18 cellular contexts compared by ENCODE assay signal in genomic region chr2:135174049-135174801, GRCh38.
DNase-seq lines count a peak whose midpoint lies in the region; ATAC-seq, FAIRE-seq and TF ChIP-seq lines count a peak whose summit lies in the region.
"Had no signal": no experiment of that assay in that cellular context is flagged by ENCODE, and none has a peak within 500 bp of the region (broad histone marks: within the 10 kb centered on the region; RNA-seq: fewer than 3 reads in every experiment).

No MANE protein-coding gene starts in this region.

- BruUV-seq in K562 (replicated peaks; lab: Mats Ljungman, UMichigan): no TSS peak

- TF ChIP-seq RAD21 in K562 (CRISPR knock-in tag; conservative IDR thresholded peaks at IDR 0.05 in 1 of 2, IDR thresholded peaks at IDR 0.05 in 1 of 2): no peak

- CTCF ChIA-PET in K562 (lab: Yijun Ruan, JAX; ENCODE audit: low intra/inter-chr PET ratio): no interaction called here

- no peaks in the 10 kb centered on the region for H3K9me2 ChIP-seq in Karpas-422 (replicated peaks; ENCODE audit: insufficient read depth, low read length)

- H4K20me1 ChIP-seq in K562 (replicated peaks; ENCODE audit: control insufficient read depth, insufficient read depth, low read length) (no peaks in the 10 kb centered on the region), Karpas-422 (ENCODE audit: insufficient read depth, low read depth, low read length) (no peaks in the 10 kb centered on the region)

- H3K9me3 ChIP-seq in K562 (replicated peaks; ENCODE audit: control insufficient read depth, insufficient read depth, low read depth, low read length): no peaks in the 10 kb centered on the region; the same call in 1 of the 2 replicates
- H3K9me3 ChIP-seq in spleen: peaks cover 0 to 20% (median 10%) of the 10 kb centered on the region in 8 donors
- no peaks in the 10 kb centered on the region for H3K9me3 ChIP-seq in Karpas-422 (ENCODE audit: low read length)
- H3K9me3 ChIP-seq: SJCRH30 had no signal

- no peak overlapping the region for H3K4me2 ChIP-seq in K562 (ENCODE audit: insufficient read depth, low read length)
- H3K4me2 ChIP-seq in Karpas-422 (ENCODE audit: low read depth, low read length, poor library complexity, severe bottlenecking): no peak overlapping the region

- H3K79me2 ChIP-seq in K562 (ENCODE audit: control insufficient read depth, insufficient read depth, low read length): no peaks in the 10 kb centered on the region
- no peaks in the 10 kb centered on the region for H3K79me2 ChIP-seq in Karpas-422 (ENCODE audit: low read length)

- TF ChIP-seq CTCF in K562 (IDR thresholded peaks at IDR 0.05 in 2 of 3, conservative IDR thresholded peaks at IDR 0.05 in 1 of 3; ENCODE audit: insufficient read depth in 2 of 3, low read depth in 1 of 3, low read length in 3 of 3) (no peak), spleen (IDR thresholded peaks at IDR 0.05 in 8 of 11, conservative IDR thresholded peaks at IDR 0.05 in 3 of 11) (no peak)

- POLR2A ChIA-PET in K562 (lab: Yijun Ruan, JAX): interaction anchor here (0.7 to 2.1 kb wide), 3 partner anchors 9 to 535 kb away, joined by 3 to 8 read pairs (median 7); no protein-coding TSS in a partner anchor

- H3K9ac ChIP-seq in K562 (ENCODE audit: insufficient read depth in 1 of 2, low read depth in 2 of 2, low read length in 2 of 2) (peak overlapping the region in 1 of 2 experiments; percentile 35; a peak in 1 of 4 replicates), Karpas-422 (ENCODE audit: low read length) (no peak overlapping the region)

- H3K27me3 ChIP-seq in H7 (ENCODE audit: control insufficient read depth, insufficient read depth, low read length) (no peaks in the 10 kb centered on the region), K562 (ENCODE audit: control insufficient read depth in 2 of 2, insufficient read depth in 2 of 2, low read length in 2 of 2) (no peaks in the 10 kb centered on the region), spleen (replicated peaks in 1 of 7) (no peaks in the 10 kb centered on the region), Karpas-422 (ENCODE audit: low read length) (no peaks in the 10 kb centered on the region)
- H3K27me3 ChIP-seq: SJCRH30 had no signal

- H3K27ac ChIP-seq in K562 (ENCODE audit: extremely low read depth, low read depth, low read length) (no peak overlapping the region), spleen (no peak overlapping the region), Karpas-422 (ENCODE audit: low read length) (no peak overlapping the region)
- H3K27ac ChIP-seq: C4-2B, SJCRH30 had no signal

- no peak overlapping the region for H3K4me3 ChIP-seq in H7 (ENCODE audit: insufficient read depth, low read depth, low read length)
- H3K4me3 ChIP-seq in K562: no peak overlapping the region
- H3K4me3 ChIP-seq in spleen: no peak overlapping the region
- no peak overlapping the region for H3K4me3 ChIP-seq in Karpas-422 (ENCODE audit: low read length)
- H3K4me3 ChIP-seq: SJCRH30 had no signal

- no peak for TF ChIP-seq EP300 in K562 (IDR thresholded peaks at IDR 0.05; ENCODE audit: low read length)

- H2AFZ ChIP-seq in K562 (ENCODE audit: low read depth, low read length) (no peak overlapping the region), Karpas-422 (ENCODE audit: low read length) (no peak overlapping the region)

- peaks cover 2% of the 10 kb centered on the region for H3K9me1 ChIP-seq in K562 (ENCODE audit: control insufficient read depth, insufficient read depth, low read length)

- in situ Hi-C loops in K562 (cut with MboI): no loop called here

- peaks cover 2% of the 10 kb centered on the region for H3K36me3 ChIP-seq in H7 (replicated peaks; ENCODE audit: control insufficient read depth, insufficient read depth, low read length)
- H3K36me3 ChIP-seq in K562 (ENCODE audit: control insufficient read depth, insufficient read depth, low read length): peaks cover 24% of the 10 kb centered on the region
- peaks cover 0 to 93% (median 57%) of the 10 kb centered on the region in 6 donors for H3K36me3 ChIP-seq in spleen
- peaks cover 38% of the 10 kb centered on the region for H3K36me3 ChIP-seq in Karpas-422 (ENCODE audit: insufficient read depth, low read length)

- intact Hi-C loops in K562 (cut with micrococcal nuclease): loop anchor here (10.0 kb wide), 1 partner anchor 169 kb away; no protein-coding TSS in a partner anchor
- intact Hi-C loops in spleen (cut with DNase I; ENCODE audit: low total_unique reads): no loop called here

- 81% methylated on average over 9 of the region's 9 CpGs for WGBS in K562 (ENCODE audit: insufficient coverage, low coverage, missing lambda C conversion rate)
- WGBS in spleen, 5 donors: 85 to 96% (median 93%) methylated on average over 5 to 9 of the region's 9 CpGs

- TF ChIP-seq POLR2A in K562 (conservative IDR thresholded peaks at IDR 0.05) (no peak), spleen (IDR thresholded peaks at IDR 0.05) (no peak)

- H3K4me1 ChIP-seq in K562 (replicated peaks in 1 of 2; ENCODE audit: control insufficient read depth in 2 of 2, insufficient read depth in 2 of 2, low read length in 2 of 2) (no peaks in the 10 kb centered on the region), spleen (no peaks in the 10 kb centered on the region), Karpas-422 (ENCODE audit: low read length) (no peaks in the 10 kb centered on the region)

- DNase-seq in H7 (peak; percentile 24), K562 (ENCODE audit: extremely low read depth in 1 of 4, low spot score in 3 of 4) (no peak), left lobe of liver (ENCODE audit: low spot score) (no peak), superior temporal gyrus (ENCODE audit: extremely low spot score) (peak; percentile 76), spleen (no peak), Karpas-422 (no peak), NCI-H1694 (lab: John Stamatoyannopoulos, UW) (no peak)
- DNase-seq: CD8-positive, alpha-beta memory T cell; KBM-7; NCI-H1092; NCI-H1436 treated with DMSO at 0.1 percent for 48 hours; NCI-H524; NK-92 treated with Interleukin-12 subunit alpha and Interleukin-12 subunit beta, amount 100 ng/mL, for 24 hours had no signal

- FAIRE-seq in K562 (lab: Jason Lieb, UNC): no peak
- FAIRE-seq: A204.1, G401.6, GM18507 had no signal

- ATAC-seq in K562: peak; percentile 14; the same call in 2 of the 3 replicates
- ATAC-seq in left lobe of liver: peak; percentile 26

TF ChIP-seq in K562, 482 proteins besides CTCF, POLR2A, EP300 and RAD21 (continues in another document):
- no peak for TF ChIP-seq ZMIZ1 (IDR thresholded peaks at IDR 0.05; ENCODE audit: low read depth in 2 of 2, low read length in 2 of 2)
- TF ChIP-seq PURB (CRISPR knock-in tag; IDR thresholded peaks at IDR 0.05; ENCODE audit: low read depth): no peak
- no peak for TF ChIP-seq NR3C1 (CRISPR knock-in tag; IDR thresholded peaks at IDR 0.05)
- no peak for TF ChIP-seq YBX1 (IDR thresholded peaks at IDR 0.05)
- TF ChIP-seq ZNF79 (CRISPR knock-in tag; IDR thresholded peaks at IDR 0.05; ENCODE audit: low read depth): no peak
- no peak for TF ChIP-seq ZNF134 (CRISPR knock-in tag; conservative IDR thresholded peaks at IDR 0.05)
- no peak for TF ChIP-seq GTF2A2 (tag; IDR thresholded peaks at IDR 0.05)
- no peak for TF ChIP-seq CREB1 (IDR thresholded peaks at IDR 0.05)
- no peak for TF ChIP-seq CREB1 (CRISPR knock-in tag; IDR thresholded peaks at IDR 0.05)
- no peak for TF ChIP-seq CHD4 (IDR thresholded peaks at IDR 0.05; ENCODE audit: insufficient read depth, insufficient replicate concordance, low read depth, low read length, poor library complexity, severe bottlenecking)
- TF ChIP-seq POLR2AphosphoS5 (IDR thresholded peaks at IDR 0.05; ENCODE audit: control insufficient read depth, insufficient read depth, low read depth, low read length): peak; percentile 12; the same call in 1 of the 2 replicates
- TF ChIP-seq RBM22 (IDR thresholded peaks at IDR 0.05; ENCODE audit: low read depth, low read length, poor library complexity, severe bottlenecking): peak; percentile 57
- no peak for TF ChIP-seq NFYB (IDR thresholded peaks at IDR 0.05; ENCODE audit: extremely low read depth, insufficient read length)
- no peak for TF ChIP-seq PTRF (tag; IDR thresholded peaks at IDR 0.05)
- TF ChIP-seq, protein P1, sequence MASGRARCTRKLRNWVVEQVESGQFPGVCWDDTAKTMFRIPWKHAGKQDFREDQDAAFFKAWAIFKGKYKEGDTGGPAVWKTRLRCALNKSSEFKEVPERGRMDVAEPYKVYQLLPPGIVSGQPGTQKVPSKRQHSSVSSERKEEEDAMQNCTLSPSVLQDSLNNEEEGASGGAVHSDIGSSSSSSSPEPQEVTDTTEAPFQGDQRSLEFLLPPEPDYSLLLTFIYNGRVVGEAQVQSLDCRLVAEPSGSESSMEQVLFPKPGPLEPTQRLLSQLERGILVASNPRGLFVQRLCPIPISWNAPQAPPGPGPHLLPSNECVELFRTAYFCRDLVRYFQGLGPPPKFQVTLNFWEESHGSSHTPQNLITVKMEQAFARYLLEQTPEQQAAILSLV (tag; IDR thresholded peaks at IDR 0.05): no peak

Comparison
In these comparisons a context has a peak if more than half of its experiments do, and no peak if none do; other contexts are left out.
1. DNase-seq: peak in H7 (single experiment) and superior temporal gyrus (single experiment); none in K562 (0 of 4), left lobe of liver (single experiment), spleen (single experiment), Karpas-422 (single experiment) and NCI-H1694 (single experiment).